Comparison of ENCODE assay signal across 8 cellular contexts in the genomic region with DNA sequence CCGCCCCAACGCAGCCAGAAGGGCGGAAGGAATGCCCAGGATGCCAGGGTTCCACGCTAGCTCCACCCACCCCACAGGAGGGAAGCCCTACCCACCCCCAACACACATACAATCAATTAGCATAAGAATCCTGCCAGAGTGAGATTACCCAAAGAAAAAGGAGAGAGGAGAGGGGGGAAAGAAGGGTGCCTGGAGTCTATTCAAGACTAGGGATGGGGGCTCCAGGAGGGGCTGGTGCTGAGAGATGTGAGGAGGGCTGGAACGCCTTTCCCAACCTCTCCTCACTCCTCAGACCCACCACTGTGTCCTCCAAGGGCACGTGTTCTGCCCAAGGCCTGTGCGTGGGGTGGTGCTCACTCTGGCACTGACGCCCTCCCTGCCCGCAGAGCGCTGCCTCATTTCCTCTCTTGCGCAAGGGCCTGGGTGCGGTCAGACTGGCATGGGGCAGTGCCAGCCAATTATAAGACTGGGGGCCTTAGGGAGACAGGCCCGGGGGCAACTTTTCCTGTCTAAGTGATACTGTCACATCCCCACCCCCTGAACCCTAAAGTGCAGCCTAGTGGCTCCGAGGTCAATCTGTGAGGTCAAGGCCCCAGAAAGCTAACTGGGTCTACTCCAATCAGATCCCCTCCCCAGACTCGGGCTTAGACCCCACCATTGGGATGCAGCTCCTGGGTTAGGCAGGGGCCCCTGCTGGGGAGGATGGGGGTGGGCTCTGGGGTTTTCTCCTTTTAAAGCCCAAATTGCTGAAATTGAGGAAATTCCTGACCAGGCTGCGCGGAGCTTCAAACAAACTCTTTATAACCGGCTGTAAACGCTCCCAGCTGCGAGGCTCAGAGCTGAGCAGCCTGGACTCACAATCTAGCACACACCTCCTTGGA. TPM values are rescaled to one million over a fixed set of nuclear protein-coding genes. Genes with fewer than 3 reads are reported as not detected.
A peak's percentile ranks its signal among the peaks of the same experiment; 100 is the strongest.
DNase-seq lines count a peak whose midpoint lies in the region; ATAC-seq and TF ChIP-seq lines count a peak whose summit lies in the region.

No MANE protein-coding gene starts in this region.

- ATAC-seq in HG02678 (IDR thresholded peaks at IDR 0.05; ENCODE audit: unreplicated experiment), result no peak
- ATAC-seq in GM21360 (IDR thresholded peaks at IDR 0.05; ENCODE audit: unreplicated experiment), result no peak

- DNase-seq in HAP-1 (ENCODE audit: low spot score in 2 of 2) (peak; percentile 38 to 61), UCSD-AML1 (lab: John Stamatoyannopoulos, UW; ENCODE audit: unreplicated experiment) (peak; percentile 79), fibroblast of the aortic adventitia (ENCODE audit: low read depth) (peak; percentile 44), sigmoid colon (peak; percentile 81), NAMALWA (ENCODE audit: low spot score) (no peak), DMS 273 treated with DMSO at 0.1 percent for 48 hours (lab: John Stamatoyannopoulos, UW) (no peak)

- no peak for TF ChIP-seq POLR2A in sigmoid colon (IDR thresholded peaks at IDR 0.05)

- in situ Hi-C loops in HAP-1 (cut with MboI; ENCODE audit: low sequenced_read_pairs), result no loop called here

- TF ChIP-seq CTCF in fibroblast of the aortic adventitia (IDR thresholded peaks at IDR 0.05; ENCODE audit: insufficient read depth, low read length) (no peak), sigmoid colon (IDR thresholded peaks at IDR 0.05) (no peak)

- peaks cover 28% of the 10 kb centered on the region for H3K4me1 ChIP-seq in HAP-1
- peaks cover 0 to 63% (median 52%) of the 10 kb centered on the region in 4 donors for H3K4me1 ChIP-seq in sigmoid colon

- H3K9me3 ChIP-seq in HAP-1 (no peaks in the 10 kb centered on the region), sigmoid colon (no peaks in the 10 kb centered on the region)

- peak overlapping the region; percentile 5; the same call in 1 of the 2 replicates for H3K4me3 ChIP-seq in HAP-1
- peak overlapping the region; percentile 89 for H3K4me3 ChIP-seq in fibroblast of the aortic adventitia (ENCODE audit: low read depth, low read length)
- H3K4me3 ChIP-seq in sigmoid colon, result peak overlapping the region; percentile 67 to 89 (median 81)

- H3K36me3 ChIP-seq in HAP-1 (replicated peaks) (peaks cover 19% of the 10 kb centered on the region), sigmoid colon (peaks cover 24 to 33% (median 28%) of the 10 kb centered on the region in 4 donors)

- no peaks in the 10 kb centered on the region for H3K27me3 ChIP-seq in HAP-1 (ENCODE audit: low read depth)
- H3K27me3 ChIP-seq in sigmoid colon, result no peaks in the 10 kb centered on the region

- 26 to 50% methylated on average over 20 of the region's 20 CpGs for WGBS in sigmoid colon, 2 donors

- peak overlapping the region; percentile 95 to 100 (median 99) for H3K27ac ChIP-seq in sigmoid colon

- intact Hi-C loops in sigmoid colon (cut with DNase I), result no loop called here

- TF ChIP-seq EP300 in sigmoid colon (IDR thresholded peaks at IDR 0.05), result no peak

RNA-seq across cellular contexts. Expression of gene ITGB7, which starts 10.2 kb away (rescaled TPM):
- 0.54 TPM in 1 of 2 replicates, not detected in the other for total RNA-seq in fibroblast of the aortic adventitia (ENCODE audit: low replicate concordance)
- total RNA-seq in sigmoid colon, result 1 to 10 TPM in 3 of 4 donors, under 1 TPM in 1; 0.95 to 2.9 (median 1.3) TPM
- 10 to 100 TPM in 2 of 3 donors, 1 to 10 TPM in 1; 3.6 to 19.9 (median 13.5) TPM for polyA plus RNA-seq in sigmoid colon

RNA-seq across cellular contexts. Expression of gene RARG, which starts 14.7 kb away (rescaled TPM):
- 43.9 and 69.4 TPM in 2 replicates for total RNA-seq in fibroblast of the aortic adventitia (ENCODE audit: low replicate concordance)
- total RNA-seq in sigmoid colon, result 10 to 100 TPM in 3 of 4 donors, 1 to 10 TPM in 1; 9.9 to 17.2 (median 15.4) TPM
- polyA plus RNA-seq in sigmoid colon, result 10 to 100 TPM in 1 of 3 donors, 1 to 10 TPM in 2; 3.2 to 10.3 (median 6.0) TPM

RNA-seq across cellular contexts. Expression of gene CSAD, which starts 36.6 kb away (rescaled TPM):
- 8.7 and 23.4 TPM in 2 replicates for total RNA-seq in fibroblast of the aortic adventitia (ENCODE audit: low replicate concordance)
- total RNA-seq in sigmoid colon, result 10 to 100 TPM; 18.6 to 51.0 (median 26.0) TPM
- polyA plus RNA-seq in sigmoid colon, result 10 to 100 TPM in 1 of 3 donors, 1 to 10 TPM in 2; 1.2 to 25.8 (median 1.8) TPM

RNA-seq across cellular contexts. Expression of gene ZNF740, which starts 36.8 kb away (rescaled TPM):
- total RNA-seq in fibroblast of the aortic adventitia (ENCODE audit: low replicate concordance), result 12.6 and 16.3 TPM in 2 replicates
- total RNA-seq in sigmoid colon, result 10 to 100 TPM; 10.3 to 16.6 (median 15.8) TPM
- polyA plus RNA-seq in sigmoid colon, result 10 to 100 TPM in 1 of 3 donors, 1 to 10 TPM in 2; 2.3 to 12.0 (median 2.4) TPM

RNA-seq across cellular contexts. Expression of gene ESPL1, which starts 50.8 kb away (rescaled TPM):
- total RNA-seq in fibroblast of the aortic adventitia (ENCODE audit: low replicate concordance) (1.5 and 13.5 TPM in 2 replicates), sigmoid colon (1 to 10 TPM in 1 of 4 donors, under 1 TPM in 3; under 0.01 to 1.9 (median 0.22) TPM)
- polyA plus RNA-seq in sigmoid colon, result 1 to 10 TPM; 4.2 to 7.6 (median 5.5) TPM

Comparison
In these comparisons a context has a peak if more than half of its experiments do, and no peak if none do; other contexts are left out.
1. DNase-seq: peak in HAP-1 (2 of 2), UCSD-AML1 (single experiment), fibroblast of the aortic adventitia (single experiment) and sigmoid colon (single experiment); none in NAMALWA (single experiment) and DMS 273 treated with DMSO at 0.1 percent for 48 hours (single experiment).
2. H3K4me3 ChIP-seq: peak in every context shown above with its lines; median percentile 89 in fibroblast of the aortic adventitia; 81 in sigmoid colon; 5 in HAP-1.